ENCODE assay signal across 2 cellular contexts in genomic region chr19:5903054-5903501, GRCh38.
TF ChIP-seq lines count a peak whose summit lies in the region.

No MANE protein-coding gene starts in this region.

TF ChIP-seq in GM23338, 12 proteins besides CTCF, POLR2A, EP300 and RAD21:
- TF ChIP-seq CREB1 (CRISPR knock-in tag; IDR thresholded peaks at IDR 0.05; ENCODE audit: low read depth) (no peak), JUNB (IDR thresholded peaks at IDR 0.05; ENCODE audit: unreplicated experiment) (no peak), EZH2 (IDR thresholded peaks at IDR 0.05; ENCODE audit: low read depth, unreplicated experiment) (no peak), EZH2phosphoT487 (IDR thresholded peaks at IDR 0.05; ENCODE audit: unreplicated experiment) (no peak), ZNF114 (CRISPR knock-in tag; IDR thresholded peaks at IDR 0.05) (no peak), ETS1 (IDR thresholded peaks at IDR 0.05) (no peak), NANOG (IDR thresholded peaks at IDR 0.05; ENCODE audit: borderline replicate concordance) (no peak), POLR2AphosphoS5 (IDR thresholded peaks at IDR 0.05; ENCODE audit: low read depth) (no peak), ZNF462 (CRISPR knock-in tag; IDR thresholded peaks at IDR 0.05) (no peak), REST (IDR thresholded peaks at IDR 0.05; ENCODE audit: unreplicated experiment) (no peak), STAT1 (IDR thresholded peaks at IDR 0.05; ENCODE audit: unreplicated experiment) (no peak), ZNF331 (CRISPR knock-in tag; IDR thresholded peaks at IDR 0.05; ENCODE audit: low read depth) (no peak)
TF ChIP-seq in GM23338: peak in this region for 0.

TF ChIP-seq in endothelial cell of umbilical vein, 7 proteins besides CTCF, POLR2A, EP300 and RAD21:
- TF ChIP-seq MYC (IDR thresholded peaks at IDR 0.05; ENCODE audit: low read depth, low read length): no peak
- TF ChIP-seq MAX (IDR thresholded peaks at IDR 0.05; ENCODE audit: insufficient read depth, insufficient read length): no peak
- TF ChIP-seq POLR2AphosphoS5 (IDR thresholded peaks at IDR 0.05; ENCODE audit: insufficient read depth, low read depth, low read length): no peak
- no peak for TF ChIP-seq JUN (IDR thresholded peaks at IDR 0.05; ENCODE audit: borderline replicate concordance, insufficient read depth, insufficient read length, low read depth)
- no peak for TF ChIP-seq GATA2 (IDR thresholded peaks at IDR 0.05; ENCODE audit: insufficient read depth, insufficient read length, low read depth, low read length)
- no peak for TF ChIP-seq EZH2 (IDR thresholded peaks at IDR 0.05; ENCODE audit: borderline replicate concordance, low read depth, low read length, severe bottlenecking)
- TF ChIP-seq FOS (IDR thresholded peaks at IDR 0.05; ENCODE audit: borderline replicate concordance, insufficient read depth, low read length): no peak
